In genomic region chr3:115692887-115693524, GRCh38 we compare ENCODE assay signal across 8 cellular contexts.
DNase-seq lines count a peak whose midpoint lies in the region; ATAC-seq and TF ChIP-seq lines count a peak whose summit lies in the region.

No MANE protein-coding gene starts in this region.

- H3K27ac ChIP-seq in left lung: no peak overlapping the region

- H3K27ac Mint-ChIP-seq in central memory CD8-positive, alpha-beta T cell (ENCODE audit: low read depth): no peak overlapping the region

- peak; percentile 98 for ATAC-seq in GM19035 (IDR thresholded peaks at IDR 0.05; ENCODE audit: unreplicated experiment)
- peak; percentile 88 for ATAC-seq in HG03175 (IDR thresholded peaks at IDR 0.05; ENCODE audit: unreplicated experiment)
- ATAC-seq in central memory CD8-positive, alpha-beta T cell (replicated peaks; ENCODE audit: extremely low read depth, poor library complexity, severe bottlenecking): peak; percentile 56
- peak; percentile 99 for ATAC-seq in left lung

- H3K9me3 ChIP-seq in BE2C (no peaks in the 10 kb centered on the region), left lung (no peaks in the 10 kb centered on the region)

- TF ChIP-seq CTCF in BE2C (IDR thresholded peaks at IDR 0.05; ENCODE audit: low read depth, low read length): peak; percentile 91
- TF ChIP-seq CTCF in left lung (IDR thresholded peaks at IDR 0.05): peak; percentile 58 to 75

- H3K4me1 Mint-ChIP-seq in central memory CD8-positive, alpha-beta T cell: no peaks in the 10 kb centered on the region

- no peaks in the 10 kb centered on the region for H3K36me3 Mint-ChIP-seq in central memory CD8-positive, alpha-beta T cell (ENCODE audit: insufficient read depth)

- H3K27me3 Mint-ChIP-seq in central memory CD8-positive, alpha-beta T cell: peaks cover 9% of the 10 kb centered on the region

- H3K4me3 ChIP-seq in BE2C (ENCODE audit: low read depth, low read length) (no peak overlapping the region; the same call in 1 of the 2 replicates), left lung (no peak overlapping the region)

- H3K27me3 ChIP-seq in BE2C: no peaks in the 10 kb centered on the region
- H3K27me3 ChIP-seq in left lung: no peaks in the 10 kb centered on the region

- peaks cover 36% of the 10 kb centered on the region for H3K4me1 ChIP-seq in BE2C
- H3K4me1 ChIP-seq in left lung: no peaks in the 10 kb centered on the region

- intact Hi-C loops in left lung (cut with DNase I): loop anchor here in 1 of 2 donors (10.0 kb wide), 1 partner anchor 478 kb away; no protein-coding TSS in a partner anchor

- H3K4me3 Mint-ChIP-seq in central memory CD8-positive, alpha-beta T cell: no peak overlapping the region

- no peaks in the 10 kb centered on the region for H3K36me3 ChIP-seq in BE2C
- no peaks in the 10 kb centered on the region for H3K36me3 ChIP-seq in left lung

- no peaks in the 10 kb centered on the region for H3K9me3 Mint-ChIP-seq in central memory CD8-positive, alpha-beta T cell

- DNase-seq in BE2C (peak; percentile 87), NCI-H2196 treated with DMSO at 0.1 percent for 48 hours (lab: John Stamatoyannopoulos, UW; ENCODE audit: unreplicated experiment) (peak; percentile 84), left lung (peak; percentile 45 to 65)
- DNase-seq in activated CD4-positive, CD25-positive, alpha-beta regulatory T cell treated with anti-CD3 and anti-CD28 coated beads, Interleukin-2, amount 50 U/mL, for 16 hours (ENCODE audit: low read depth, low spot score): peak; percentile 26
- DNase-seq in central memory CD8-positive, alpha-beta T cell (ENCODE audit: low spot score in 2 of 2): peak; percentile 44 to 47
- peak; percentile 43 to 46 for DNase-seq in stimulated activated CD4-positive, alpha-beta T cell treated with anti-CD3 and anti-CD28 coated beads, Interleukin-4, amount 100 ng/mL, for 4 hours

Comparison
In these comparisons a context has a peak if more than half of its experiments do, and no peak if none do; other contexts are left out.
1. DNase-seq: peak in every context shown above with its lines; median percentile 87 in BE2C; 84 in NCI-H2196 treated with DMSO at 0.1 percent for 48 hours; 55 in left lung; 46 in central memory CD8-positive, alpha-beta T cell; 44 in stimulated activated CD4-positive, alpha-beta T cell treated with anti-CD3 and anti-CD28 coated beads, Interleukin-4, amount 100 ng/mL, for 4 hours; 26 in activated CD4-positive, CD25-positive, alpha-beta regulatory T cell treated with anti-CD3 and anti-CD28 coated beads, Interleukin-2, amount 50 U/mL, for 16 hours.